1 cellular context compared by ENCODE assay signal in genomic region chr4:140163029-140163810, GRCh38.
A peak's percentile ranks its signal among the peaks of the same experiment; 100 is the strongest.
TF ChIP-seq lines count a peak whose summit lies in the region.

No MANE protein-coding gene starts in this region.

TF ChIP-seq in endothelial cell of umbilical vein, 7 proteins besides CTCF, POLR2A, EP300 and RAD21:
- peak; percentile 58 for TF ChIP-seq POLR2AphosphoS5 (IDR thresholded peaks at IDR 0.05; ENCODE audit: insufficient read depth, low read depth, low read length)
- TF ChIP-seq JUN (IDR thresholded peaks at IDR 0.05; ENCODE audit: borderline replicate concordance, insufficient read depth, insufficient read length, low read depth) = peak; percentile 56
- no peak for TF ChIP-seq MAX (IDR thresholded peaks at IDR 0.05; ENCODE audit: insufficient read depth, insufficient read length)
- no peak for TF ChIP-seq EZH2 (IDR thresholded peaks at IDR 0.05; ENCODE audit: borderline replicate concordance, low read depth, low read length, severe bottlenecking)
- peak; percentile 83 for TF ChIP-seq FOS (IDR thresholded peaks at IDR 0.05; ENCODE audit: borderline replicate concordance, insufficient read depth, low read length)
